In genomic region chr1:116502915-116503314, GRCh38 we compare ENCODE assay signal across 19 cellular contexts.
DNase-seq lines count a peak whose midpoint lies in the region; ATAC-seq and TF ChIP-seq lines count a peak whose summit lies in the region.
"Had no signal": no experiment of that assay in that cellular context is flagged by ENCODE, and none has a peak within 500 bp of the region (broad histone marks: within the 10 kb centered on the region; RNA-seq: fewer than 3 reads in every experiment).

No MANE protein-coding gene starts in this region.

- H3K4ac ChIP-seq in mesenchymal stem cell (ENCODE audit: low read depth in 1 of 2, low read length in 2 of 2): no peak overlapping the region

- H3K9ac ChIP-seq in BLaER1 treated with 17β-estradiol and CSF1 and Interleukin-3, amounts not matched to agents 10 nM and 100 nM: peak overlapping the region in 10 of 11 experiments; percentile 74 to 89 (median 86); a peak in 19 of 22 replicates
- no peak overlapping the region for H3K9ac ChIP-seq in mesenchymal stem cell (ENCODE audit: low read length)

- no peak overlapping the region for H3K14ac ChIP-seq in mesenchymal stem cell (ENCODE audit: low read length in 2 of 2)

- no peaks in the 10 kb centered on the region for H3K27me3 Mint-ChIP-seq in CD8-positive, alpha-beta T cell (ENCODE audit: low read depth)
- no peaks in the 10 kb centered on the region for H3K27me3 Mint-ChIP-seq in activated T-helper 1 cell treated with anti-CD3 and anti-CD28 coated beads, Interleukin-12 subunit alpha, Interleukin-12 subunit beta, Interleukin-2, Interleukin-4 antibody, amounts not matched to agents 30 ng/mL and 10 ng/mL and 1 ng/mL, durations not matched to agents 14 hours and 24 hours and 36 hours (ENCODE audit: insufficient read depth)
- H3K27me3 Mint-ChIP-seq: naive B cell had no signal

- no peak overlapping the region for H2BK120ac ChIP-seq in mesenchymal stem cell (ENCODE audit: low read depth, low read length)

- no peaks in the 10 kb centered on the region for H3K9me3 ChIP-seq in BLaER1 treated with 17β-estradiol and CSF1 and Interleukin-3, amounts not matched to agents 10 nM and 100 nM (replicated peaks in 1 of 11)
- H3K9me3 ChIP-seq in CD8-positive, alpha-beta T cell (ENCODE audit: low read length): no peaks in the 10 kb centered on the region
- no peaks in the 10 kb centered on the region for H3K9me3 ChIP-seq in lower lobe of right lung
- H3K9me3 ChIP-seq in mesenchymal stem cell (ENCODE audit: control insufficient read depth, low read length): no peaks in the 10 kb centered on the region
- H3K9me3 ChIP-seq: thoracic aorta had no signal

- no peak for TF ChIP-seq CTCF in CD8-positive, alpha-beta T cell (IDR thresholded peaks at IDR 0.05)
- no peak for TF ChIP-seq CTCF in lower lobe of right lung (IDR thresholded peaks at IDR 0.05)
- TF ChIP-seq CTCF in GM13977 (IDR thresholded peaks at IDR 0.05; ENCODE audit: extremely low read depth, insufficient read depth, missing control alignments): no peak

- no peaks in the 10 kb centered on the region for H3K36me3 Mint-ChIP-seq in CD8-positive, alpha-beta T cell
- H3K36me3 Mint-ChIP-seq in activated T-helper 1 cell treated with anti-CD3 and anti-CD28 coated beads, Interleukin-12 subunit alpha, Interleukin-12 subunit beta, Interleukin-2, Interleukin-4 antibody, amounts not matched to agents 30 ng/mL and 10 ng/mL and 1 ng/mL, durations not matched to agents 14 hours and 24 hours and 36 hours (ENCODE audit: low read depth): peaks cover 20% of the 10 kb centered on the region
- H3K36me3 Mint-ChIP-seq: naive B cell had no signal

- in situ Hi-C loops in GM13977 (cut with MboI; ENCODE audit: low pct_unique_long_range_greater_than_20kb, low sequenced_read_pairs, unreplicated experiment): no loop called here

- no peak overlapping the region for H2AFZ ChIP-seq in mesenchymal stem cell (ENCODE audit: low read depth, low read length)

- intact Hi-C loops in CD8-positive, alpha-beta T cell (cut with DNase I, micrococcal nuclease): loop anchor here (10.0 kb wide), 3 partner anchors 262 to 1162 kb away; no protein-coding TSS in a partner anchor
- intact Hi-C loops in activated T-helper 1 cell treated with anti-CD3 and anti-CD28 coated beads, Interleukin-12 subunit alpha, Interleukin-12 subunit beta, Interleukin-2, Interleukin-4 antibody, amounts not matched to agents 30 ng/mL and 10 ng/mL and 1 ng/mL, durations not matched to agents 14 hours and 24 hours and 36 hours (cut with micrococcal nuclease): loop anchor here (5.0 to 10.0 kb wide), 6 partner anchors 86 to 1162 kb away; partner anchors contain the start of gene VANGL1
- intact Hi-C loops in lower lobe of right lung (cut with DNase I): no loop called here

- H4K8ac ChIP-seq in mesenchymal stem cell (ENCODE audit: low read length): no peak overlapping the region

- no peak overlapping the region for H2BK5ac ChIP-seq in mesenchymal stem cell (ENCODE audit: low read depth, low read length, poor library complexity, severe bottlenecking)

- no peaks in the 10 kb centered on the region for H3K79me1 ChIP-seq in mesenchymal stem cell (replicated peaks; ENCODE audit: low read length, poor library complexity, severe bottlenecking)

- no peaks in the 10 kb centered on the region for H4K20me1 ChIP-seq in BLaER1 treated with 17β-estradiol and CSF1 and Interleukin-3, amounts not matched to agents 10 nM and 100 nM

- H2BK15ac ChIP-seq in mesenchymal stem cell (ENCODE audit: low read depth, poor library complexity, severe bottlenecking): no peak overlapping the region

- H3K23ac ChIP-seq in mesenchymal stem cell (ENCODE audit: low read length in 2 of 2): no peak overlapping the region

- peaks cover 34% of the 10 kb centered on the region for H3K4me1 Mint-ChIP-seq in CD8-positive, alpha-beta T cell (ENCODE audit: low read depth)
- peaks cover 91% of the 10 kb centered on the region for H3K4me1 Mint-ChIP-seq in activated T-helper 1 cell treated with anti-CD3 and anti-CD28 coated beads, Interleukin-12 subunit alpha, Interleukin-12 subunit beta, Interleukin-2, Interleukin-4 antibody, amounts not matched to agents 30 ng/mL and 10 ng/mL and 1 ng/mL, durations not matched to agents 14 hours and 24 hours and 36 hours (ENCODE audit: low read depth)

- peaks cover 0 to 45% (median 14%) of the 10 kb centered on the region in 11 experiments; a peak in 13 of 22 replicates for H3K36me3 ChIP-seq in BLaER1 treated with 17β-estradiol and CSF1 and Interleukin-3, amounts not matched to agents 10 nM and 100 nM
- no peaks in the 10 kb centered on the region for H3K36me3 ChIP-seq in CD8-positive, alpha-beta T cell (ENCODE audit: insufficient read depth, low read length)
- H3K36me3 ChIP-seq in lower lobe of right lung (no peaks in the 10 kb centered on the region), mesenchymal stem cell (ENCODE audit: control insufficient read depth in 1 of 2, insufficient read depth in 2 of 2, low read depth in 1 of 2, low read length in 2 of 2) (no peaks in the 10 kb centered on the region)
- H3K36me3 ChIP-seq: thoracic aorta had no signal

- peak overlapping the region; percentile 69 to 96 (median 84) for H3K4me2 ChIP-seq in BLaER1 treated with 17β-estradiol and CSF1 and Interleukin-3, amounts not matched to agents 10 nM and 100 nM
- H3K4me2 ChIP-seq in mesenchymal stem cell (ENCODE audit: low read length, poor library complexity, severe bottlenecking): no peak overlapping the region

- H3K4me3 Mint-ChIP-seq in CD8-positive, alpha-beta T cell: no peak overlapping the region
- H3K4me3 Mint-ChIP-seq in activated T-helper 1 cell treated with anti-CD3 and anti-CD28 coated beads, Interleukin-12 subunit alpha, Interleukin-12 subunit beta, Interleukin-2, Interleukin-4 antibody, amounts not matched to agents 30 ng/mL and 10 ng/mL and 1 ng/mL, durations not matched to agents 14 hours and 24 hours and 36 hours: no peak overlapping the region

- H3K4me3 ChIP-seq in BLaER1 treated with 17β-estradiol and CSF1 and Interleukin-3, amounts not matched to agents 10 nM and 100 nM: no peak overlapping the region
- H3K4me3 ChIP-seq in CD8-positive, alpha-beta T cell (ENCODE audit: low read depth, low read length): no peak overlapping the region
- H3K4me3 ChIP-seq in lower lobe of right lung (no peak overlapping the region), mesenchymal stem cell (ENCODE audit: insufficient read depth in 1 of 2, low read depth in 1 of 2, low read length in 2 of 2) (no peak overlapping the region)
- H3K4me3 ChIP-seq: thoracic aorta had no signal

- peaks cover 59 to 98% (median 94%) of the 10 kb centered on the region in 10 experiments for H3K4me1 ChIP-seq in BLaER1 treated with 17β-estradiol and CSF1 and Interleukin-3, amounts not matched to agents 10 nM and 100 nM
- H3K4me1 ChIP-seq in CD8-positive, alpha-beta T cell (ENCODE audit: insufficient read depth, low read length): peaks cover 26% of the 10 kb centered on the region
- peaks cover 42% of the 10 kb centered on the region for H3K4me1 ChIP-seq in lower lobe of right lung
- peaks cover 8% of the 10 kb centered on the region for H3K4me1 ChIP-seq in mesenchymal stem cell (ENCODE audit: control insufficient read depth, insufficient read depth, low read depth, low read length)

- WGBS in mesenchymal stem cell: 92% methylated on average over 2 of the region's 2 CpGs

- H3K27me3 ChIP-seq in BLaER1 treated with 17β-estradiol and CSF1 and Interleukin-3, amounts not matched to agents 10 nM and 100 nM: no peaks in the 10 kb centered on the region
- no peaks in the 10 kb centered on the region for H3K27me3 ChIP-seq in CD8-positive, alpha-beta T cell (ENCODE audit: insufficient read depth, low read length)
- no peaks in the 10 kb centered on the region for H3K27me3 ChIP-seq in lower lobe of right lung (ENCODE audit: low read depth)
- no peaks in the 10 kb centered on the region for H3K27me3 ChIP-seq in mesenchymal stem cell (ENCODE audit: control insufficient read depth in 1 of 2, insufficient read depth in 1 of 2, low read length in 2 of 2)

- H3K18ac ChIP-seq in mesenchymal stem cell (ENCODE audit: low read depth in 1 of 2, low read length in 2 of 2): no peak overlapping the region

- no peak overlapping the region for H2BK12ac ChIP-seq in mesenchymal stem cell (ENCODE audit: low read length in 2 of 2)

- no peak for DNase-seq in CD8-positive, alpha-beta T cell
- DNase-seq in activated T-helper 1 cell treated with anti-CD3 and anti-CD28 coated beads, Interleukin-12 subunit alpha, Interleukin-12 subunit beta, Interleukin-2, Interleukin-4 antibody, amounts not matched to agents 30 ng/mL and 10 ng/mL and 1 ng/mL, durations not matched to agents 14 hours and 24 hours and 36 hours (ENCODE audit: low spot score): no peak
- DNase-seq in lower lobe of right lung: no peak
- DNase-seq in mesenchymal stem cell: no peak
- DNase-seq in GM13977 (ENCODE audit: low spot score): no peak
- DNase-seq in RKO (ENCODE audit: low spot score): no peak
- DNase-seq: activated CD4-positive, alpha-beta T cell treated with anti-CD3 and anti-CD28 coated beads, Interleukin-2, amount 50 U/mL, for 4 hours; aorta; Karpas-422; mammary epithelial cell; naive B cell; NCI-H1417; PC-3; posterior cingulate gyrus; small intestine; stimulated activated CD4-positive, alpha-beta T cell treated with anti-CD3 and anti-CD28 coated beads, Interleukin-4, amount 100 ng/mL, for 4 hours had no signal

- H3K27ac Mint-ChIP-seq in CD8-positive, alpha-beta T cell: peak overlapping the region; percentile 91
- H3K27ac Mint-ChIP-seq in activated T-helper 1 cell treated with anti-CD3 and anti-CD28 coated beads, Interleukin-12 subunit alpha, Interleukin-12 subunit beta, Interleukin-2, Interleukin-4 antibody, amounts not matched to agents 30 ng/mL and 10 ng/mL and 1 ng/mL, durations not matched to agents 14 hours and 24 hours and 36 hours: peak overlapping the region; percentile 42

- H3K9me3 Mint-ChIP-seq in CD8-positive, alpha-beta T cell: no peaks in the 10 kb centered on the region
- H3K9me3 Mint-ChIP-seq in activated T-helper 1 cell treated with anti-CD3 and anti-CD28 coated beads, Interleukin-12 subunit alpha, Interleukin-12 subunit beta, Interleukin-2, Interleukin-4 antibody, amounts not matched to agents 30 ng/mL and 10 ng/mL and 1 ng/mL, durations not matched to agents 14 hours and 24 hours and 36 hours: no peaks in the 10 kb centered on the region

- POLR2A ChIA-PET in CD8-positive, alpha-beta T cell (lab: Charles Lee): no interaction called here

- CTCF ChIA-PET in CD8-positive, alpha-beta T cell (lab: Charles Lee): interaction anchor here (0.6 to 14.5 kb wide), 4 partner anchors 17 to 363 kb away, joined by 3 to 162 read pairs (median 12); no protein-coding TSS in a partner anchor

- peak overlapping the region; percentile 75 to 99 (median 98); a peak in 21 of 22 replicates for H3K27ac ChIP-seq in BLaER1 treated with 17β-estradiol and CSF1 and Interleukin-3, amounts not matched to agents 10 nM and 100 nM
- H3K27ac ChIP-seq in CD8-positive, alpha-beta T cell (ENCODE audit: low read depth, low read length): no peak overlapping the region
- H3K27ac ChIP-seq in lower lobe of right lung (peak overlapping the region; percentile 74), mesenchymal stem cell (ENCODE audit: low read length, poor library complexity, severe bottlenecking) (no peak overlapping the region)

- no peak overlapping the region for H2AK5ac ChIP-seq in mesenchymal stem cell (ENCODE audit: low read length, severe bottlenecking)

- no peak overlapping the region for H4K91ac ChIP-seq in mesenchymal stem cell (ENCODE audit: low read length)

- no peak for ATAC-seq in CD8-positive, alpha-beta T cell
- ATAC-seq in lower lobe of right lung (no peak), HG02885 (IDR thresholded peaks at IDR 0.05; ENCODE audit: poor library complexity, unreplicated experiment) (no peak)
- ATAC-seq: PC-3 had no signal

Comparison
In these comparisons a context has a peak if more than half of its experiments do, and no peak if none do; other contexts are left out.
1. H3K27ac ChIP-seq: peak in BLaER1 treated with 17β-estradiol and CSF1 and Interleukin-3, amounts not matched to agents 10 nM and 100 nM (11 of 11) and lower lobe of right lung (single experiment); none in CD8-positive, alpha-beta T cell (single experiment) and mesenchymal stem cell (single experiment).